In the genomic region with DNA sequence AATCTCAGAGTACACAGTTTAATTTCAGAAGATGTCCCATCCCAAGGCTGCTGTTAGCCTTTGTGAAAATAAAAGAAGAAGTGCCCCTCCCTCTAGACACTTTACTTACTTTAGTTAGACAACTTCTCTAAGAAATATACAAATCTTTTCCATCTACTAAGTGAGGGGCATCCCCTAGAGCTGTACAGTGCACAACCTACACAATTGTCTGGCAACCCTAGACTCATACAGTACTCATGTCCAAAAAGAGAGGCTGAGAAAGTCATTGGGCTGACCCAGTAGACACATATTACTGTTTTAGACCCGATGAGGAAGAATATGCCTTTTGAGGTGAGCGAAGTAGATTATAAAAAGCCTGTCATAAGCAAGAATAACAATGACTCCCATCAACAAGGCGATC, we compare ENCODE assay signal across 25 cellular contexts.
"Had no signal": no experiment of that assay in that cellular context is flagged by ENCODE, and none has a peak within 500 bp of the region (broad histone marks: within the 10 kb centered on the region; RNA-seq: fewer than 3 reads in every experiment).

No MANE protein-coding gene starts in this region.

- DNase-seq: activated CD4-positive, alpha-beta memory T cell treated with anti-CD3 and anti-CD28 coated beads, Interleukin-2, amount 10 ng/mL, durations not matched to agents 7 days and 5 days; activated CD4-positive, alpha-beta T cell treated with anti-CD3 and anti-CD28 coated beads for 36 hours; activated CD4-positive, alpha-beta T cell treated with anti-CD3 and anti-CD28 coated beads, Interleukin-2, amount 50 U/mL, for 1 hour; activated gamma-delta T cell treated with Interleukin-2 at 50 U/mL for 16 hours; activated naive CD4-positive, alpha-beta T cell treated with anti-CD3 and anti-CD28 coated beads, Interleukin-2, amount 10 ng/mL, durations not matched to agents 7 days and 5 days; activated naive CD8-positive, alpha-beta T cell treated with anti-CD3 and anti-CD28 coated beads, Interleukin-2, amount 10 ng/mL, durations not matched to agents 7 days and 5 days; activated T-cell treated with anti-CD3 and anti-CD28 coated beads for 4 hours; activated T-cell treated with anti-CD3 and anti-CD28 coated beads, Interleukin-2, amount 50 U/mL, for 48 hours; brain microvascular endothelial cell; NCI-H1048; NCI-H146; NCI-H187 treated with DMSO at 0.1 percent for 48 hours; NCI-H2081 treated with DMSO at 0.1 percent for 48 hours; NCI-H446; NCI-H524; Peyer's patch; Right ventricle myocardium superior; SJCRH30; SK-N-SH; T-helper 1 cell; WERI-Rb-1 had no signal

- H3K4me1 ChIP-seq: Peyer's patch, SJCRH30 had no signal

- H3K36me3 ChIP-seq: brain microvascular endothelial cell, cardiac muscle cell, Peyer's patch, SJCRH30, WERI-Rb-1 had no signal

- H3K27ac ChIP-seq: brain microvascular endothelial cell, cardiac muscle cell, Peyer's patch, RWPE1, SJCRH30, WERI-Rb-1 had no signal

- H3K9ac ChIP-seq: SK-N-SH had no signal

- H3K27ac Mint-ChIP-seq: activated CD4-positive, alpha-beta memory T cell treated with anti-CD3 and anti-CD28 coated beads, Interleukin-2, amount 10 ng/mL, durations not matched to agents 7 days and 5 days; activated CD4-positive, alpha-beta T cell treated with anti-CD3 and anti-CD28 coated beads for 36 hours; activated naive CD4-positive, alpha-beta T cell treated with anti-CD3 and anti-CD28 coated beads, Interleukin-2, amount 10 ng/mL, durations not matched to agents 7 days and 5 days; activated naive CD8-positive, alpha-beta T cell treated with anti-CD3 and anti-CD28 coated beads, Interleukin-2, amount 10 ng/mL, durations not matched to agents 7 days and 5 days; activated T-helper 17 cell treated with anti-CD3 and anti-CD28 coated beads, Interleukin-2, amount 50 U/mL, for 72 hours had no signal

- ATAC-seq: activated CD4-positive, alpha-beta T cell treated with anti-CD3 and anti-CD28 coated beads for 36 hours; activated T-helper 17 cell treated with anti-CD3 and anti-CD28 coated beads, Interleukin-2, amount 50 U/mL, for 72 hours had no signal

- H3K27me3 Mint-ChIP-seq: activated CD4-positive, alpha-beta memory T cell treated with anti-CD3 and anti-CD28 coated beads, Interleukin-2, amount 10 ng/mL, durations not matched to agents 7 days and 5 days had no signal

- H3K9me3 Mint-ChIP-seq: activated CD4-positive, alpha-beta memory T cell treated with anti-CD3 and anti-CD28 coated beads, Interleukin-2, amount 10 ng/mL, durations not matched to agents 7 days and 5 days; activated naive CD4-positive, alpha-beta T cell treated with anti-CD3 and anti-CD28 coated beads, Interleukin-2, amount 10 ng/mL, durations not matched to agents 7 days and 5 days; activated naive CD8-positive, alpha-beta T cell treated with anti-CD3 and anti-CD28 coated beads, Interleukin-2, amount 10 ng/mL, durations not matched to agents 7 days and 5 days; activated T-helper 17 cell treated with anti-CD3 and anti-CD28 coated beads, Interleukin-2, amount 50 U/mL, for 72 hours had no signal

- H3K4me1 Mint-ChIP-seq: activated CD4-positive, alpha-beta memory T cell treated with anti-CD3 and anti-CD28 coated beads, Interleukin-2, amount 10 ng/mL, durations not matched to agents 7 days and 5 days; activated T-helper 17 cell treated with anti-CD3 and anti-CD28 coated beads, Interleukin-2, amount 50 U/mL, for 72 hours had no signal

- H3K9me3 ChIP-seq: Peyer's patch, SJCRH30, SK-N-SH had no signal

- FAIRE-seq: colon had no signal

- H3K4me3 ChIP-seq: cardiac muscle cell, Peyer's patch, SJCRH30 had no signal

- H3K4me3 Mint-ChIP-seq: activated CD4-positive, alpha-beta memory T cell treated with anti-CD3 and anti-CD28 coated beads, Interleukin-2, amount 10 ng/mL, durations not matched to agents 7 days and 5 days; activated CD4-positive, alpha-beta T cell treated with anti-CD3 and anti-CD28 coated beads for 36 hours; activated naive CD4-positive, alpha-beta T cell treated with anti-CD3 and anti-CD28 coated beads, Interleukin-2, amount 10 ng/mL, durations not matched to agents 7 days and 5 days; activated naive CD8-positive, alpha-beta T cell treated with anti-CD3 and anti-CD28 coated beads, Interleukin-2, amount 10 ng/mL, durations not matched to agents 7 days and 5 days; activated T-helper 17 cell treated with anti-CD3 and anti-CD28 coated beads, Interleukin-2, amount 50 U/mL, for 72 hours had no signal

- H3K36me3 Mint-ChIP-seq: activated naive CD4-positive, alpha-beta T cell treated with anti-CD3 and anti-CD28 coated beads, Interleukin-2, amount 10 ng/mL, durations not matched to agents 7 days and 5 days; activated naive CD8-positive, alpha-beta T cell treated with anti-CD3 and anti-CD28 coated beads, Interleukin-2, amount 10 ng/mL, durations not matched to agents 7 days and 5 days had no signal
